Comparison of ENCODE assay signal across 13 cellular contexts in genomic region chr3:141431411-141432378, GRCh38. TPM values are rescaled to one million over a fixed set of nuclear protein-coding genes. Genes with fewer than 3 reads are reported as not detected.
DNase-seq lines count a peak whose midpoint lies in the region; ATAC-seq, FAIRE-seq and TF ChIP-seq lines count a peak whose summit lies in the region.
"Had no signal": no experiment of that assay in that cellular context is flagged by ENCODE, and none has a peak within 500 bp of the region (broad histone marks: within the 10 kb centered on the region; RNA-seq: fewer than 3 reads in every experiment).

No MANE protein-coding gene starts in this region.

- peak overlapping the region; percentile 42 for H3K4me3 ChIP-seq in left ventricle myocardium inferior
- peak overlapping the region; percentile 8 to 31 for H3K4me3 ChIP-seq in gastroesophageal sphincter
- no peak overlapping the region for H3K4me3 ChIP-seq in pancreas
- H3K4me3 ChIP-seq in CD8-positive, alpha-beta T cell (ENCODE audit: low read depth, low read length), result no peak overlapping the region

- H3K27ac ChIP-seq in left ventricle myocardium inferior (replicated peaks), result peak overlapping the region; percentile 82
- peak overlapping the region; percentile 84 to 98 (median 90) for H3K27ac ChIP-seq in gastroesophageal sphincter
- peak overlapping the region in 2 of 4 donors; percentile 25 to 34 for H3K27ac ChIP-seq in pancreas
- no peak overlapping the region for H3K27ac ChIP-seq in CD8-positive, alpha-beta T cell (ENCODE audit: low read depth, low read length)

- peaks cover 38% of the 10 kb centered on the region for H3K4me1 Mint-ChIP-seq in CD8-positive, alpha-beta T cell (ENCODE audit: low read depth)

- no peaks in the 10 kb centered on the region for H3K9me3 ChIP-seq in left ventricle myocardium inferior (replicated peaks)
- H3K9me3 ChIP-seq in gastroesophageal sphincter, result no peaks in the 10 kb centered on the region
- no peaks in the 10 kb centered on the region for H3K9me3 ChIP-seq in pancreas
- no peaks in the 10 kb centered on the region for H3K9me3 ChIP-seq in CD8-positive, alpha-beta T cell (ENCODE audit: low read length)

- 23 to 32% methylated on average over 15 to 18 of the region's 18 CpGs for WGBS in gastroesophageal sphincter (ENCODE audit: low coverage in 1 of 2), 2 donors
- WGBS in pancreas, 2 donors, result 48 to 58% methylated on average over 18 of the region's 18 CpGs

- H3K36me3 ChIP-seq in left ventricle myocardium inferior (peaks cover 18% of the 10 kb centered on the region), gastroesophageal sphincter (peaks cover 0 to 14% of the 10 kb centered on the region in 2 donors), pancreas (no peaks in the 10 kb centered on the region)
- no peaks in the 10 kb centered on the region for H3K36me3 ChIP-seq in CD8-positive, alpha-beta T cell (ENCODE audit: insufficient read depth, low read length)

- POLR2A ChIA-PET in CD8-positive, alpha-beta T cell (lab: Charles Lee), result interaction anchor here (1.0 kb wide), 3 partner anchors 8 to 125 kb away, joined by 3 read pairs; no protein-coding TSS in a partner anchor

- H3K27me3 Mint-ChIP-seq in CD8-positive, alpha-beta T cell (ENCODE audit: low read depth), result no peaks in the 10 kb centered on the region
- H3K27me3 Mint-ChIP-seq: activated naive CD4-positive, alpha-beta T cell treated with anti-CD3 and anti-CD28 coated beads, Interleukin-2, amount 50 U/mL, for 24 hours had no signal

- ATAC-seq in Right ventricle myocardium inferior, result no peak
- peak; percentile 75 for ATAC-seq in gastroesophageal sphincter
- peak; percentile 55 to 75 (median 62) for ATAC-seq in pancreas
- no peak for ATAC-seq in CD8-positive, alpha-beta T cell
- ATAC-seq in GM19455 (IDR thresholded peaks at IDR 0.05; ENCODE audit: unreplicated experiment), result no peak
- no peak for ATAC-seq in left colon

- intact Hi-C loops in left ventricle myocardium inferior (cut with micrococcal nuclease), result no loop called here
- intact Hi-C loops in Right ventricle myocardium inferior (cut with DNase I), result no loop called here
- intact Hi-C loops in pancreas (cut with DNase I), result no loop called here
- intact Hi-C loops in CD8-positive, alpha-beta T cell (cut with DNase I, micrococcal nuclease), result no loop called here
- intact Hi-C loops in left colon (cut with DNase I, micrococcal nuclease), result no loop called here

- H3K9me3 Mint-ChIP-seq in CD8-positive, alpha-beta T cell, result no peaks in the 10 kb centered on the region
- H3K9me3 Mint-ChIP-seq: activated naive CD4-positive, alpha-beta T cell treated with anti-CD3 and anti-CD28 coated beads, Interleukin-2, amount 50 U/mL, for 24 hours had no signal

- TF ChIP-seq CTCF in left ventricle myocardium inferior (IDR thresholded peaks at IDR 0.05; ENCODE audit: borderline replicate concordance), result no peak
- TF ChIP-seq CTCF in gastroesophageal sphincter (IDR thresholded peaks at IDR 0.05), result no peak
- TF ChIP-seq CTCF in pancreas (IDR thresholded peaks at IDR 0.05), result no peak
- TF ChIP-seq CTCF in CD8-positive, alpha-beta T cell (IDR thresholded peaks at IDR 0.05), result no peak
- no peak for TF ChIP-seq CTCF in D721Med (IDR thresholded peaks at IDR 0.05; ENCODE audit: insufficient read depth, missing control alignments)

- H3K4me1 ChIP-seq in left ventricle myocardium inferior (peaks cover 100% of the 10 kb centered on the region), gastroesophageal sphincter (peaks cover 15 to 100% (median 39%) of the 10 kb centered on the region in 3 donors), pancreas (peaks cover 4 to 51% (median 28%) of the 10 kb centered on the region in 3 donors)
- no peaks in the 10 kb centered on the region for H3K4me1 ChIP-seq in CD8-positive, alpha-beta T cell (ENCODE audit: insufficient read depth, low read length)

- no peak overlapping the region for H3K4me3 Mint-ChIP-seq in CD8-positive, alpha-beta T cell
- H3K4me3 Mint-ChIP-seq: activated naive CD4-positive, alpha-beta T cell treated with anti-CD3 and anti-CD28 coated beads, Interleukin-2, amount 50 U/mL, for 24 hours had no signal

- peaks cover 46% of the 10 kb centered on the region for H3K36me3 Mint-ChIP-seq in CD8-positive, alpha-beta T cell

- H3K27me3 ChIP-seq in left ventricle myocardium inferior (ENCODE audit: low read depth) (no peaks in the 10 kb centered on the region), gastroesophageal sphincter (no peaks in the 10 kb centered on the region), pancreas (no peaks in the 10 kb centered on the region)
- no peaks in the 10 kb centered on the region for H3K27me3 ChIP-seq in CD8-positive, alpha-beta T cell (ENCODE audit: insufficient read depth, low read length)

- CTCF ChIA-PET in CD8-positive, alpha-beta T cell (lab: Charles Lee), result interaction anchor here (0.6 to 3.1 kb wide), 11 partner anchors 9 to 71 kb away, joined by 3 to 14 read pairs (median 5); no protein-coding TSS in a partner anchor

- FAIRE-seq in pancreas (lab: Jason Lieb, UNC), result no peak
- FAIRE-seq in D721Med (lab: Jason Lieb, UNC), result no peak
- FAIRE-seq: urothelium cell line had no signal

- TF ChIP-seq EP300 in gastroesophageal sphincter (IDR thresholded peaks at IDR 0.05), result no peak

- no peak overlapping the region for H3K27ac Mint-ChIP-seq in CD8-positive, alpha-beta T cell
- H3K27ac Mint-ChIP-seq: activated naive CD4-positive, alpha-beta T cell treated with anti-CD3 and anti-CD28 coated beads, Interleukin-2, amount 50 U/mL, for 24 hours had no signal

- DNase-seq in left ventricle myocardium inferior (no peak), Right ventricle myocardium inferior (ENCODE audit: missing footprints) (no peak), pancreas (no peak), D721Med (ENCODE audit: insufficient read length, low spot score) (no peak), left colon (no peak)
- DNase-seq in CD8-positive, alpha-beta T cell, result no peak
- DNase-seq: activated CD4-positive, alpha-beta T cell treated with anti-CD3 and anti-CD28 coated beads for 1 hour; NCI-H2081; stimulated activated CD4-positive, alpha-beta T cell treated with anti-CD3 and anti-CD28 coated beads, Interleukin-1b, Interleukin-23, amount 100 ng/mL, for 48 hours had no signal

- no peak for TF ChIP-seq POLR2A in gastroesophageal sphincter (IDR thresholded peaks at IDR 0.05)

RNA-seq across cellular contexts. Expression of gene RASA2, which starts 55.1 kb away (rescaled TPM):
- total RNA-seq in left ventricle myocardium inferior (4.3 TPM), Right ventricle myocardium inferior (6.4 TPM), gastroesophageal sphincter (10 to 100 TPM; 10.6 to 15.5 (median 14.8) TPM), pancreas (10 to 100 TPM in 1 of 6 donors, 1 to 10 TPM in 5; 5.0 to 10.7 (median 6.3) TPM), left colon (10 to 100 TPM; 15.1 to 20.0 TPM)
- 1 to 10 TPM; 3.2 to 4.4 TPM for polyA plus RNA-seq in pancreas
- 10 to 100 TPM; 96.3 to 97.4 TPM for total RNA-seq in CD8-positive, alpha-beta T cell

Comparison
In these comparisons a context has a peak if more than half of its experiments do, and no peak if none do; other contexts are left out.
1. H3K4me3 ChIP-seq: peak in left ventricle myocardium inferior (single experiment) and gastroesophageal sphincter (2 of 2); none in pancreas (0 of 4) and CD8-positive, alpha-beta T cell (single experiment).
2. ATAC-seq: peak in gastroesophageal sphincter (single experiment) and pancreas (4 of 4); none in Right ventricle myocardium inferior (single experiment), CD8-positive, alpha-beta T cell (single experiment), GM19455 (single experiment) and left colon (single experiment).
3. RNA of gene RASA2, which starts 55.1 kb away (total RNA-seq): 96.3 to 97.4 TPM in CD8-positive, alpha-beta T cell; 15.1 to 20.0 TPM in left colon, 10.6 to 15.5 TPM in gastroesophageal sphincter, 5.0 to 10.7 TPM in pancreas, 6.4 TPM in Right ventricle myocardium inferior (single experiment) and 4.3 TPM in left ventricle myocardium inferior (single experiment); every median in the first group is over 4 times any median in the second.